Comparison of ENCODE assay signal across 8 cellular contexts in genomic region chr20:36808317-36809257, GRCh38. TPM values are rescaled to one million over a fixed set of nuclear protein-coding genes. Genes with fewer than 3 reads are reported as not detected.
DNase-seq lines count a peak whose midpoint lies in the region; ATAC-seq and TF ChIP-seq lines count a peak whose summit lies in the region.

No MANE protein-coding gene starts in this region.

- peaks cover 13 to 40% of the 10 kb centered on the region in 2 donors for H3K36me3 ChIP-seq in lung (ENCODE audit: control insufficient read depth in 2 of 2, insufficient read depth in 2 of 2, low read length in 2 of 2)

- no peak overlapping the region for H3K4me3 ChIP-seq in coronary artery
- H3K4me3 ChIP-seq in lung = no peak overlapping the region

- TF ChIP-seq CTCF in coronary artery (IDR thresholded peaks at IDR 0.05) (peak; percentile 65), lung (IDR thresholded peaks at IDR 0.05; ENCODE audit: control extremely low read depth, extremely low read depth) (peak; percentile 33)

- peak; percentile 76 for ATAC-seq in lung (ENCODE audit: insufficient read depth, low FRiP score)
- no peak for ATAC-seq in HG02678 (IDR thresholded peaks at IDR 0.05; ENCODE audit: unreplicated experiment)
- no peak for ATAC-seq in HG03565 (IDR thresholded peaks at IDR 0.05; ENCODE audit: unreplicated experiment)

- H3K9me3 ChIP-seq in lung (ENCODE audit: control insufficient read depth in 2 of 2, insufficient read depth in 1 of 2, low read length in 1 of 2) = no peaks in the 10 kb centered on the region

- H3K27ac ChIP-seq in coronary artery = peak overlapping the region in 1 of 2 donors; percentile 15
- H3K27ac ChIP-seq in lung (ENCODE audit: low read depth in 1 of 2, low read length in 1 of 2) = no peak overlapping the region

- DNase-seq in Daoy (ENCODE audit: low read depth) = peak; percentile 89
- DNase-seq in LoVo (ENCODE audit: low spot score) = peak; percentile 38
- peak; percentile 59 to 79 for DNase-seq in activated CD4-positive, alpha-beta T cell treated with anti-CD3 and anti-CD28 coated beads for 24 hours (ENCODE audit: low read depth in 2 of 2)
- no peak for DNase-seq in coronary artery (ENCODE audit: low spot score)
- DNase-seq in lung (ENCODE audit: low spot score) = peak; percentile 66
- peak; percentile 38 to 55 for DNase-seq in stimulated activated CD8-positive, alpha-beta memory T cell treated with anti-CD3 and anti-CD28 coated beads, Interleukin-2, amount 100 ng/mL, for 1 hour (ENCODE audit: low read depth in 2 of 2)

- no peaks in the 10 kb centered on the region for H3K27me3 ChIP-seq in lung (ENCODE audit: control insufficient read depth, insufficient read depth)

- no peaks in the 10 kb centered on the region for H3K4me1 ChIP-seq in lung (ENCODE audit: control insufficient read depth in 2 of 2, insufficient read depth in 2 of 2, low read length in 2 of 2)

- WGBS in lung, 2 donors = 66 to 74% methylated on average over 19 of the region's 19 CpGs

RNA-seq across cellular contexts. Expression of gene DSN1, which starts 35.0 kb away (rescaled TPM):
- 37.7 and 51.7 TPM in 2 replicates for total RNA-seq in Daoy (2014; rRNA removed; shearing (Covaris generic))
- total RNA-seq in lung = 10 to 100 TPM; 10.5 to 11.0 TPM
- polyA plus RNA-seq in lung = 1 to 10 TPM; 5.8 to 8.9 TPM
